1 cellular context compared by ENCODE assay signal in genomic region chr15:53197426-53197839, GRCh38.
TF ChIP-seq lines count a peak whose summit lies in the region.

No MANE protein-coding gene starts in this region.

TF ChIP-seq in HepG2, 621 proteins besides CTCF, POLR2A, EP300 and RAD21 (continued from another document and continues in another):
- TF ChIP-seq TRIM22 (IDR thresholded peaks at IDR 0.05) (no peak), THAP9 (CRISPR knock-in tag; IDR thresholded peaks at IDR 0.05; ENCODE audit: borderline replicate concordance) (peak; percentile 46; the same call in 1 of the 2 replicates), STAG1 (CRISPR knock-in tag; IDR thresholded peaks at IDR 0.05) (peak; percentile 91), NR3C1 (CRISPR knock-in tag; IDR thresholded peaks at IDR 0.05) (no peak), BHLHE40 (IDR thresholded peaks at IDR 0.05; ENCODE audit: low read length) (no peak; the same call in 1 of the 2 replicates), ZNF3 (CRISPR knock-in tag; IDR thresholded peaks at IDR 0.05) (no peak), MYC (CRISPR knock-in tag; IDR thresholded peaks at IDR 0.05; ENCODE audit: borderline replicate concordance) (peak; percentile 53; the same call in 1 of the 2 replicates), ADNP (CRISPR knock-in tag; IDR thresholded peaks at IDR 0.05) (no peak), ZNF333 (CRISPR knock-in tag; IDR thresholded peaks at IDR 0.05; ENCODE audit: borderline replicate concordance) (0 out of 2 replicates have a peak, but pooled peaks have one; percentile 29), ZNF598 (CRISPR knock-in tag; IDR thresholded peaks at IDR 0.05; ENCODE audit: borderline replicate concordance) (no peak), ZGPAT (CRISPR knock-in tag; IDR thresholded peaks at IDR 0.05) (peak; percentile 54; the same call in 1 of the 2 replicates), HIVEP1 (CRISPR knock-in tag; IDR thresholded peaks at IDR 0.05) (no peak), TERF1 (CRISPR knock-in tag; IDR thresholded peaks at IDR 0.05) (no peak), HNRNPH1 (optimal IDR thresholded peaks at IDR 0.05; ENCODE audit: low read depth, low read length) (no peak), ZSCAN21 (CRISPR knock-in tag; IDR thresholded peaks at IDR 0.05; ENCODE audit: borderline replicate concordance) (no peak), ZNF441 (CRISPR knock-in tag; IDR thresholded peaks at IDR 0.05; ENCODE audit: borderline replicate concordance) (no peak), SOX5 (CRISPR knock-in tag; IDR thresholded peaks at IDR 0.05; ENCODE audit: borderline replicate concordance) (0 out of 2 replicates have a peak, but pooled peaks have one; percentile 30), MAX (IDR thresholded peaks at IDR 0.05) (peak; percentile 66), KDM6A (CRISPR knock-in tag; IDR thresholded peaks at IDR 0.05; ENCODE audit: low read depth) (no peak), ZNF12 (CRISPR knock-in tag; IDR thresholded peaks at IDR 0.05) (0 out of 2 replicates have a peak, but pooled peaks have one; percentile 33), ZNF546 (CRISPR knock-in tag; conservative IDR thresholded peaks at IDR 0.05) (no peak), BORCS8-MEF2B (CRISPR knock-in tag; IDR thresholded peaks at IDR 0.05) (0 out of 2 replicates have a peak, but pooled peaks have one; percentile 44), TFDP2 (CRISPR knock-in tag; IDR thresholded peaks at IDR 0.05) (peak; percentile 53; the same call in 1 of the 2 replicates), ATF2 (CRISPR knock-in tag; IDR thresholded peaks at IDR 0.05) (0 out of 2 replicates have a peak, but pooled peaks have one; percentile 21), SP2 (CRISPR knock-in tag; IDR thresholded peaks at IDR 0.05) (no peak), ELF3 (CRISPR knock-in tag; IDR thresholded peaks at IDR 0.05) (peak; percentile 69), CREB3 (CRISPR knock-in tag; IDR thresholded peaks at IDR 0.05) (no peak), ARHGAP35 (CRISPR knock-in tag; IDR thresholded peaks at IDR 0.05; ENCODE audit: borderline replicate concordance) (no peak), CENPX (CRISPR knock-in tag; IDR thresholded peaks at IDR 0.05) (no peak), ONECUT2 (CRISPR knock-in tag; IDR thresholded peaks at IDR 0.05) (peak; percentile 85), ZNF205 (CRISPR knock-in tag; IDR thresholded peaks at IDR 0.05) (0 out of 2 replicates have a peak, but pooled peaks have one; percentile 22), HOMEZ (CRISPR knock-in tag; IDR thresholded peaks at IDR 0.05; ENCODE audit: low read depth) (peak; percentile 22; the same call in 1 of the 2 replicates), XRCC5 (optimal IDR thresholded peaks at IDR 0.05; ENCODE audit: low read length) (peak; percentile 82), ZNF770 (CRISPR knock-in tag; IDR thresholded peaks at IDR 0.05) (no peak), ZNF432 (CRISPR knock-in tag; IDR thresholded peaks at IDR 0.05; ENCODE audit: borderline replicate concordance) (no peak), ZSCAN9 (CRISPR knock-in tag; IDR thresholded peaks at IDR 0.05; ENCODE audit: borderline replicate concordance) (no peak), ATF3 (CRISPR knock-in tag; IDR thresholded peaks at IDR 0.05) (peak; percentile 21; the same call in 1 of the 2 replicates), ZNF280D (CRISPR knock-in tag; IDR thresholded peaks at IDR 0.05) (peak; percentile 69; the same call in 1 of the 2 replicates), STAT5B (CRISPR knock-in tag; IDR thresholded peaks at IDR 0.05) (no peak), ZSCAN31 (CRISPR knock-in tag; IDR thresholded peaks at IDR 0.05; ENCODE audit: low read depth) (peak; percentile 62; the same call in 1 of the 2 replicates), CHD4 (IDR thresholded peaks at IDR 0.05; ENCODE audit: borderline replicate concordance, low read length) (no peak)
